In the genomic region with DNA sequence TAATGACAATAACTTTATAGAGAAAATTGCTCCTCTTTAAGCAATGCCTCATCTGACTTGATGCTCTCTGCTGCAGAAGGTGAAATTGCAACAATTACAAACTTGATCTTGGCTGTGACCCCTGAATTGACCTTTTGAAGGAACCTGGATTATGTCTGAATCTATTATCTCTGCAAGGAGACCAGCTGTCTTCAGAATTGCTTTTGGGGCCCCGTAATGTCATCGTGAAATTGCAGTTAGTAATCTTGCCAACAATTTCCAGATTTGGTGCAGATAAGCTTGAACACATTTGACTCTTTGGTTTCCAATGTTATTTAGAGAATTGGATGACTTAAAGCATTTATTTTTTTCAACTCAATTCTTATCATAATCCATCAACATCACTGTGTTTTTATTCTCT, we compare ENCODE assay signal across 29 cellular contexts.
"Had no signal": no experiment of that assay in that cellular context is flagged by ENCODE, and none has a peak within 500 bp of the region (broad histone marks: within the 10 kb centered on the region; RNA-seq: fewer than 3 reads in every experiment).

No MANE protein-coding gene starts in this region.

- H3K27me3 ChIP-seq: ascending aorta, cardiac muscle cell, colonic mucosa had no signal

- H3K36me3 ChIP-seq: ascending aorta, cardiac muscle cell, colonic mucosa had no signal

- H3K27ac ChIP-seq: ascending aorta, cardiac muscle cell, colonic mucosa, VCaP had no signal

- ATAC-seq: activated CD8-positive, alpha-beta memory T cell treated with anti-CD3 and anti-CD28 coated beads, Interleukin-2, amount 10 ng/mL, durations not matched to agents 7 days and 5 days; activated CD8-positive, alpha-beta T cell treated with anti-CD3 and anti-CD28 coated beads, Interleukin-2, amount 10 ng/mL, durations not matched to agents 7 days and 5 days; activated naive CD8-positive, alpha-beta T cell treated with anti-CD3 and anti-CD28 coated beads, Interleukin-2, amount 50 U/mL, for 24 hours had no signal

- DNase-seq: activated B cell treated with CpG ODN at 0.5 μM for 24 hours; activated CD4-positive, alpha-beta memory T cell treated with anti-CD3 and anti-CD28 coated beads, Interleukin-2, amount 10 ng/mL, durations not matched to agents 7 days and 5 days; activated CD4-positive, alpha-beta T cell treated with anti-CD3 and anti-CD28 coated beads for 4 hours; activated CD4-positive, alpha-beta T cell treated with anti-CD3 and anti-CD28 coated beads, Interleukin-2, amount 10 ng/mL, durations not matched to agents 24 days and 14 days; activated CD4-positive, alpha-beta T cell treated with anti-CD3 and anti-CD28 coated beads, Interleukin-2, amount 50 U/mL, for 1 hour; activated CD4-positive, alpha-beta T cell treated with anti-CD3 and anti-CD28 coated beads, Interleukin-2, amount 50 U/mL, for 48 hours; activated CD4-positive, CD25-positive, alpha-beta regulatory T cell treated with anti-CD3 and anti-CD28 coated beads, Interleukin-2, amount 50 U/mL, for 72 hours; activated CD8-positive, alpha-beta memory T cell treated with anti-CD3 and anti-CD28 coated beads for 24 hours; activated CD8-positive, alpha-beta memory T cell treated with anti-CD3 and anti-CD28 coated beads, Interleukin-2, amount 10 ng/mL, durations not matched to agents 7 days and 5 days; activated CD8-positive, alpha-beta memory T cell treated with anti-CD3 and anti-CD28 coated beads, Interleukin-2, amount 50 U/mL, for 48 hours; activated CD8-positive, alpha-beta T cell treated with anti-CD3 and anti-CD28 coated beads, Interleukin-2, amount 10 ng/mL, durations not matched to agents 7 days and 5 days; activated effector memory CD4-positive, alpha-beta T cell treated with Interleukin-2 at 50 U/mL for 16 hours; activated gamma-delta T cell; activated naive CD4-positive, alpha-beta T cell treated with anti-CD3 and anti-CD28 coated beads, Interleukin-2, amount 10 ng/mL, durations not matched to agents 7 days and 5 days; activated naive CD4-positive, alpha-beta T cell treated with Interleukin-2 at 50 U/mL for 16 hours; activated naive CD8-positive, alpha-beta T cell treated with anti-CD3 and anti-CD28 coated beads, Interleukin-2, amount 10 ng/mL, durations not matched to agents 7 days and 5 days; activated naive CD8-positive, alpha-beta T cell treated with anti-CD3 and anti-CD28 coated beads, Interleukin-2, amount 50 U/mL, for 24 hours; activated T-cell treated with anti-CD3 and anti-CD28 coated beads, Interleukin-2, amount 50 U/mL, for 24 hours; activated T-cell treated with anti-CD3 and anti-CD28 coated beads, Interleukin-2, amount 50 U/mL, for 48 hours; amygdala; anterior cingulate cortex; caudate nucleus; cerebellar nuclear complex; colonic mucosa; T-helper 2 cell; T-helper 9 cell had no signal

- H3K4me3 ChIP-seq: ascending aorta, cardiac muscle cell, colonic mucosa had no signal

- H3K4me1 ChIP-seq: ascending aorta, colonic mucosa had no signal

- H3K9me3 ChIP-seq: ascending aorta, colonic mucosa had no signal
